1 cellular context compared by ENCODE assay signal in the genomic region with DNA sequence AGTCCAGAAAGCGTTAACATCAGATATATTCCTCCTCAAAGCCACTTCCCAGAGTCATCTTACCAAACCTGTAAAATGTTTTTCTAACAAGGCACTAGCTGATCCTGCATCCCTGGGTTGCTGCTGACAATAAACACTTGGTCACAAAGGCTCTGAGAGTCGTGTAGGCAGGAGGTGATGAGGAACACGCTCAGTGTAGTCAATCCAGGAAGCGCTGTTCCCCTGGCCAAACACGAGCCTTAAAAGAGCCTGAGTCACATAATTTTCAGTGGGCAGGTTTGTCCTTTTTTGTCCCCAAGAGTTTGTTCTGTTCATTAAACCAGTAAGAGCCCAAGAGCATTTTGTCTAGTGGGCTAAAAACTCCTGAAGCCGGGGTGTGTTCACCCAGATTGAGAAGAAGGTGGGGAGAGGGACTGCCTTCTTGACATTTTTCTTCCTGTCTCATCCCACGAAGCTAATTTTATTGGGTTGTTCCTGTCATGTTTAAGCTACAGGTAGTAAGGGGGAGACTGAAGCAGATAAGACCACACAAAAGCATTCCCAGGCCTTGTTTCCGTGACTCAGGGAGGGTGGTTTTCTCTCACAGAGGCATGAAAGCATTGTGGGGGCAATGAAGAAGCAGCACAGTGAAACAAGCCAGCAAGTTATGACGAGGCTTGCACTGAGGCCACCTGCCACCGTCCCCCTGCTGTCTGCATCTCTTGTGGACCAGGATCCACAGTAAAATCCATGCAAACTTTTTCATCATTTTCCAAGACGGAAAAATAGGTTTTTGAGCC.
TF ChIP-seq lines count a peak whose summit lies in the region.

No MANE protein-coding gene starts in this region.

TF ChIP-seq in GM23338, 12 proteins besides CTCF, POLR2A, EP300 and RAD21 (continued from another document):
- TF ChIP-seq, protein P1, sequence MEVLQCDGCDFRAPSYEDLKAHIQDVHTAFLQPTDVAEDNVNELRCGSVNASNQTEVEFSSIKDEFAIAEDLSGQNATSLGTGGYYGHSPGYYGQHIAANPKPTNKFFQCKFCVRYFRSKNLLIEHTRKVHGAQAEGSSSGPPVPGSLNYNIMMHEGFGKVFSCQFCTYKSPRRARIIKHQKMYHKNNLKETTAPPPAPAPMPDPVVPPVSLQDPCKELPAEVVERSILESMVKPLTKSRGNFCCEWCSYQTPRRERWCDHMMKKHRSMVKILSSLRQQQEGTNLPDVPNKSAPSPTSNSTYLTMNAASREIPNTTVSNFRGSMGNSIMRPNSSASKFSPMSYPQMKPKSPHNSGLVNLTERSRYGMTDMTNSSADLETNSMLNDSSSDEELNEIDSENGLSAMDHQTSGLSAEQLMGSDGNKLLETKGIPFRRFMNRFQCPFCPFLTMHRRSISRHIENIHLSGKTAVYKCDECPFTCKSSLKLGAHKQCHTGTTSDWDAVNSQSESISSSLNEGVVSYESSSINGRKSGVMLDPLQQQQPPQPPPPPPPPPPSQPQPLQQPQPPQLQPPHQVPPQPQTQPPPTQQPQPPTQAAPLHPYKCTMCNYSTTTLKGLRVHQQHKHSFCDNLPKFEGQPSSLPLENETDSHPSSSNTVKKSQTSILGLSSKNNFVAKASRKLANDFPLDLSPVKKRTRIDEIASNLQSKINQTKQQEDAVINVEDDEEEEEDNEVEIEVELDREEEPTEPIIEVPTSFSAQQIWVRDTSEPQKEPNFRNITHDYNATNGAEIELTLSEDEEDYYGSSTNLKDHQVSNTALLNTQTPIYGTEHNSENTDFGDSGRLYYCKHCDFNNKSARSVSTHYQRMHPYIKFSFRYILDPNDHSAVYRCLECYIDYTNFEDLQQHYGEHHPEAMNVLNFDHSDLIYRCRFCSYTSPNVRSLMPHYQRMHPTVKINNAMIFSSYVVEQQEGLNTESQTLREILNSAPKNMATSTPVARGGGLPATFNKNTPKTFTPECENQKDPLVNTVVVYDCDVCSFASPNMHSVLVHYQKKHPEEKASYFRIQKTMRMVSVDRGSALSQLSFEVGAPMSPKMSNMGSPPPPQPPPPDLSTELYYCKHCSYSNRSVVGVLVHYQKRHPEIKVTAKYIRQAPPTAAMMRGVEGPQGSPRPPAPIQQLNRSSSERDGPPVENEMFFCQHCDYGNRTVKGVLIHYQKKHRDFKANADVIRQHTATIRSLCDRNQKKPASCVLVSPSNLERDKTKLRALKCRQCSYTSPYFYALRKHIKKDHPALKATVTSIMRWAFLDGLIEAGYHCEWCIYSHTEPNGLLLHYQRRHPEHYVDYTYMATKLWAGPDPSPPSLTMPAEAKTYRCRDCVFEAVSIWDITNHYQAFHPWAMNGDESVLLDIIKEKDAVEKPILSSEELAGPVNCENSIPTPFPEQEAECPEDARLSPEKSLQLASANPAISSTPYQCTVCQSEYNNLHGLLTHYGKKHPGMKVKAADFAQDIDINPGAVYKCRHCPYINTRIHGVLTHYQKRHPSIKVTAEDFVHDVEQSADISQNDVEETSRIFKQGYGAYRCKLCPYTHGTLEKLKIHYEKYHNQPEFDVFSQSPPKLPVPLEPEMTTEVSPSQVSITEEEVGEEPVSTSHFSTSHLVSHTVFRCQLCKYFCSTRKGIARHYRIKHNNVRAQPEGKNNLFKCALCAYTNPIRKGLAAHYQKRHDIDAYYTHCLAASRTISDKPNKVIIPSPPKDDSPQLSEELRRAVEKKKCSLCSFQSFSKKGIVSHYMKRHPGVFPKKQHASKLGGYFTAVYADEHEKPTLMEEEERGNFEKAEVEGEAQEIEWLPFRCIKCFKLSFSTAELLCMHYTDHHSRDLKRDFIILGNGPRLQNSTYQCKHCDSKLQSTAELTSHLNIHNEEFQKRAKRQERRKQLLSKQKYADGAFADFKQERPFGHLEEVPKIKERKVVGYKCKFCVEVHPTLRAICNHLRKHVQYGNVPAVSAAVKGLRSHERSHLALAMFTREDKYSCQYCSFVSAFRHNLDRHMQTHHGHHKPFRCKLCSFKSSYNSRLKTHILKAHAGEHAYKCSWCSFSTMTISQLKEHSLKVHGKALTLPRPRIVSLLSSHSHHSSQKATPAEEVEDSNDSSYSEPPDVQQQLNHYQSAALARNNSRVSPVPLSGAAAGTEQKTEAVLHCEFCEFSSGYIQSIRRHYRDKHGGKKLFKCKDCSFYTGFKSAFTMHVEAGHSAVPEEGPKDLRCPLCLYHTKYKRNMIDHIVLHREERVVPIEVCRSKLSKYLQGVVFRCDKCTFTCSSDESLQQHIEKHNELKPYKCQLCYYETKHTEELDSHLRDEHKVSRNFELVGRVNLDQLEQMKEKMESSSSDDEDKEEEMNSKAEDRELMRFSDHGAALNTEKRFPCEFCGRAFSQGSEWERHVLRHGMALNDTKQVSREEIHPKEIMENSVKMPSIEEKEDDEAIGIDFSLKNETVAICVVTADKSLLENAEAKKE (CRISPR knock-in tag; IDR thresholded peaks at IDR 0.05) = no peak
- TF ChIP-seq NANOG (IDR thresholded peaks at IDR 0.05; ENCODE audit: borderline replicate concordance) = no peak
- TF ChIP-seq, protein P2, sequence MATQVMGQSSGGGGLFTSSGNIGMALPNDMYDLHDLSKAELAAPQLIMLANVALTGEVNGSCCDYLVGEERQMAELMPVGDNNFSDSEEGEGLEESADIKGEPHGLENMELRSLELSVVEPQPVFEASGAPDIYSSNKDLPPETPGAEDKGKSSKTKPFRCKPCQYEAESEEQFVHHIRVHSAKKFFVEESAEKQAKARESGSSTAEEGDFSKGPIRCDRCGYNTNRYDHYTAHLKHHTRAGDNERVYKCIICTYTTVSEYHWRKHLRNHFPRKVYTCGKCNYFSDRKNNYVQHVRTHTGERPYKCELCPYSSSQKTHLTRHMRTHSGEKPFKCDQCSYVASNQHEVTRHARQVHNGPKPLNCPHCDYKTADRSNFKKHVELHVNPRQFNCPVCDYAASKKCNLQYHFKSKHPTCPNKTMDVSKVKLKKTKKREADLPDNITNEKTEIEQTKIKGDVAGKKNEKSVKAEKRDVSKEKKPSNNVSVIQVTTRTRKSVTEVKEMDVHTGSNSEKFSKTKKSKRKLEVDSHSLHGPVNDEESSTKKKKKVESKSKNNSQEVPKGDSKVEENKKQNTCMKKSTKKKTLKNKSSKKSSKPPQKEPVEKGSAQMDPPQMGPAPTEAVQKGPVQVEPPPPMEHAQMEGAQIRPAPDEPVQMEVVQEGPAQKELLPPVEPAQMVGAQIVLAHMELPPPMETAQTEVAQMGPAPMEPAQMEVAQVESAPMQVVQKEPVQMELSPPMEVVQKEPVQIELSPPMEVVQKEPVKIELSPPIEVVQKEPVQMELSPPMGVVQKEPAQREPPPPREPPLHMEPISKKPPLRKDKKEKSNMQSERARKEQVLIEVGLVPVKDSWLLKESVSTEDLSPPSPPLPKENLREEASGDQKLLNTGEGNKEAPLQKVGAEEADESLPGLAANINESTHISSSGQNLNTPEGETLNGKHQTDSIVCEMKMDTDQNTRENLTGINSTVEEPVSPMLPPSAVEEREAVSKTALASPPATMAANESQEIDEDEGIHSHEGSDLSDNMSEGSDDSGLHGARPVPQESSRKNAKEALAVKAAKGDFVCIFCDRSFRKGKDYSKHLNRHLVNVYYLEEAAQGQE (IDR thresholded peaks at IDR 0.05; ENCODE audit: unreplicated experiment) = no peak
- no peak for TF ChIP-seq ZNF331 (CRISPR knock-in tag; IDR thresholded peaks at IDR 0.05; ENCODE audit: low read depth)
- TF ChIP-seq ZNF114 (CRISPR knock-in tag; IDR thresholded peaks at IDR 0.05) = no peak
